ENCODE assay signal across 1 cellular context in the genomic region with DNA sequence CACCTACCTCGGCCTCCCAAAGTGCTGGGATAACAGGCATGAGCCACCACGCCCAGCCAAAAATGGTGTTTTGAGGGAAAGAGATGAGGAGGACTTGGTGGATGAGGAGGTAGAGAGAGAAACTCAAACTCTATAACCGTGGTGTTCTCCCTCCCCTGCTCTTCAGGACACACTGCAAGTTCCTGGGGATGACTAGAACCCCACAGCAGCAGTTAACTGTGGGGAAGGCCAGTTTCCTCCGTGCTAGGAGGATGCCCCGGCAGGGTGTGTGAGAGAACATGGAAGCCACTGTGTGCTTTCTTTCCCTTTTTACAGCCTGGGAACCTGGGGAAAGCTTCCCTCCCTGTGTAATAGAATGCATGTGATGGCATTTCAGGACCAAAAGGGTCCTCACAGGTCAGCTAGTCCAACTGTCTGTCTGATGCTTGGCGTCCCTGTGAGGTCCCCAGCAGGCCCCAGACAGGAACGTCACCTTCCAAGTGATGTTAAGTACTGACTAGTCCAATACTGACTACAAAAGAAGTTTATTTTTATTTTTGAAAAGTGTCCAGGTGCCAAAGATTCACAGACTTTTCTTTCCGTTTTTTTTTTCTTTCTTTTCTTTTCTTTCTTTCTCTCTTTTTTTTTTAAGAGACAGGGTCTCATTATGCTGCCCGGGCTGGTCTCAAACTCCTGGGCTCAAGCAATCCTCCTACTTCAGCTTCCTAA.
TF ChIP-seq lines count a peak whose summit lies in the region.

No MANE protein-coding gene starts in this region.

TF ChIP-seq in GM23338, 12 proteins besides CTCF, POLR2A, EP300 and RAD21 (continued from another document):
- TF ChIP-seq, protein P1, sequence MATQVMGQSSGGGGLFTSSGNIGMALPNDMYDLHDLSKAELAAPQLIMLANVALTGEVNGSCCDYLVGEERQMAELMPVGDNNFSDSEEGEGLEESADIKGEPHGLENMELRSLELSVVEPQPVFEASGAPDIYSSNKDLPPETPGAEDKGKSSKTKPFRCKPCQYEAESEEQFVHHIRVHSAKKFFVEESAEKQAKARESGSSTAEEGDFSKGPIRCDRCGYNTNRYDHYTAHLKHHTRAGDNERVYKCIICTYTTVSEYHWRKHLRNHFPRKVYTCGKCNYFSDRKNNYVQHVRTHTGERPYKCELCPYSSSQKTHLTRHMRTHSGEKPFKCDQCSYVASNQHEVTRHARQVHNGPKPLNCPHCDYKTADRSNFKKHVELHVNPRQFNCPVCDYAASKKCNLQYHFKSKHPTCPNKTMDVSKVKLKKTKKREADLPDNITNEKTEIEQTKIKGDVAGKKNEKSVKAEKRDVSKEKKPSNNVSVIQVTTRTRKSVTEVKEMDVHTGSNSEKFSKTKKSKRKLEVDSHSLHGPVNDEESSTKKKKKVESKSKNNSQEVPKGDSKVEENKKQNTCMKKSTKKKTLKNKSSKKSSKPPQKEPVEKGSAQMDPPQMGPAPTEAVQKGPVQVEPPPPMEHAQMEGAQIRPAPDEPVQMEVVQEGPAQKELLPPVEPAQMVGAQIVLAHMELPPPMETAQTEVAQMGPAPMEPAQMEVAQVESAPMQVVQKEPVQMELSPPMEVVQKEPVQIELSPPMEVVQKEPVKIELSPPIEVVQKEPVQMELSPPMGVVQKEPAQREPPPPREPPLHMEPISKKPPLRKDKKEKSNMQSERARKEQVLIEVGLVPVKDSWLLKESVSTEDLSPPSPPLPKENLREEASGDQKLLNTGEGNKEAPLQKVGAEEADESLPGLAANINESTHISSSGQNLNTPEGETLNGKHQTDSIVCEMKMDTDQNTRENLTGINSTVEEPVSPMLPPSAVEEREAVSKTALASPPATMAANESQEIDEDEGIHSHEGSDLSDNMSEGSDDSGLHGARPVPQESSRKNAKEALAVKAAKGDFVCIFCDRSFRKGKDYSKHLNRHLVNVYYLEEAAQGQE (IDR thresholded peaks at IDR 0.05; ENCODE audit: unreplicated experiment) = no peak
- no peak for TF ChIP-seq NANOG (IDR thresholded peaks at IDR 0.05; ENCODE audit: borderline replicate concordance)
TF ChIP-seq in GM23338: peak in this region for 0.
